ENCODE assay signal across 17 cellular contexts in genomic region chr4:95550566-95550965, GRCh38. TPM values are rescaled to one million over a fixed set of nuclear protein-coding genes. Genes with fewer than 3 reads are reported as not detected.
DNase-seq lines count a peak whose midpoint lies in the region; ATAC-seq, FAIRE-seq and TF ChIP-seq lines count a peak whose summit lies in the region.
"Had no signal": no experiment of that assay in that cellular context is flagged by ENCODE, and none has a peak within 500 bp of the region (broad histone marks: within the 10 kb centered on the region; RNA-seq: fewer than 3 reads in every experiment).

No MANE protein-coding gene starts in this region.

- H3K27me3 ChIP-seq in HUES64 (ENCODE audit: insufficient read depth, low read length) (peaks cover 61% of the 10 kb centered on the region), endocrine pancreas (ENCODE audit: control insufficient read depth, insufficient read depth, low read length) (no peaks in the 10 kb centered on the region), osteoblast (ENCODE audit: insufficient read depth, low read length) (no peaks in the 10 kb centered on the region), WERI-Rb-1 (ENCODE audit: insufficient read depth, low read depth, severe bottlenecking) (no peaks in the 10 kb centered on the region)

- peak overlapping the region; percentile 94 for H2AFZ ChIP-seq in osteoblast (ENCODE audit: low read length)

- peaks cover 49% of the 10 kb centered on the region for H3K79me2 ChIP-seq in osteoblast (ENCODE audit: insufficient read depth, low read length)

- H3K4me1 ChIP-seq in HUES64 (ENCODE audit: insufficient read depth, low read length) (peaks cover 28% of the 10 kb centered on the region), endocrine pancreas (ENCODE audit: control insufficient read depth, insufficient read depth, low read length) (no peaks in the 10 kb centered on the region), osteoblast (ENCODE audit: insufficient read depth, low read length) (peaks cover 14% of the 10 kb centered on the region)
- H3K4me1 ChIP-seq: foreskin keratinocyte had no signal

- TF ChIP-seq CTCF in osteoblast (IDR thresholded peaks at IDR 0.05; ENCODE audit: extremely low read depth, low read depth, low read length) (no peak), WERI-Rb-1 (IDR thresholded peaks at IDR 0.05; ENCODE audit: low read depth, low read length) (no peak)

- H4K20me1 ChIP-seq in osteoblast (ENCODE audit: insufficient read depth, low read length): no peaks in the 10 kb centered on the region

- H3K27ac ChIP-seq in HUES64 (ENCODE audit: low read depth, low read length) (no peak overlapping the region), osteoblast (ENCODE audit: low read depth, low read length) (no peak overlapping the region), WERI-Rb-1 (no peak overlapping the region)
- H3K27ac ChIP-seq: C4-2B, foreskin keratinocyte had no signal

- peak overlapping the region; percentile 89 for H3K4me2 ChIP-seq in osteoblast (ENCODE audit: insufficient read depth, low read length)

- no peak for ATAC-seq in GM21423 (IDR thresholded peaks at IDR 0.05; ENCODE audit: unreplicated experiment)
- ATAC-seq: Right ventricle myocardium inferior had no signal

- H3K9ac ChIP-seq in HUES64 (ENCODE audit: low read depth, low read length): no peak overlapping the region
- H3K9ac ChIP-seq in endocrine pancreas (ENCODE audit: control insufficient read depth, insufficient read depth, low read length): no peak overlapping the region

- H3K4me3 ChIP-seq in GM08714 (ENCODE audit: low read length) (peak overlapping the region; percentile 56; the same call in 1 of the 2 replicates), HUES64 (ENCODE audit: low read length) (peak overlapping the region; percentile 74), endocrine pancreas (ENCODE audit: control insufficient read depth, insufficient read depth, low read length) (peak overlapping the region; percentile 92), osteoblast (ENCODE audit: insufficient read depth, low read length) (peak overlapping the region; percentile 91), WERI-Rb-1 (ENCODE audit: low read depth, low read length) (no peak overlapping the region)

- FAIRE-seq in GM19239 (lab: Jason Lieb, UNC): no peak
- FAIRE-seq: GM12892, TTC549 had no signal

- H3K9me3 ChIP-seq in HUES64 (ENCODE audit: insufficient read depth, low read depth, low read length) (no peaks in the 10 kb centered on the region), endocrine pancreas (ENCODE audit: control insufficient read depth, low read length) (no peaks in the 10 kb centered on the region), osteoblast (ENCODE audit: low read depth, low read length) (no peaks in the 10 kb centered on the region), WERI-Rb-1 (ENCODE audit: severe bottlenecking) (no peaks in the 10 kb centered on the region)
- H3K9me3 ChIP-seq: sigmoid colon had no signal

- 97% methylated on average over 2 of the region's 2 CpGs for WGBS in HUES64

- DNase-seq in osteoblast (ENCODE audit: insufficient read length, low spot score, missing footprints): no peak
- DNase-seq in WERI-Rb-1: no peak
- no peak for DNase-seq in NCI-H748 treated with DMSO at 0.1 percent for 48 hours (lab: John Stamatoyannopoulos, UW)
- DNase-seq in GM19239 (ENCODE audit: insufficient read length, low spot score): no peak
- DNase-seq: foreskin keratinocyte; NCI-H1105 treated with DMSO at 0.1 percent for 48 hours; NCI-H82; sigmoid colon; stimulated activated naive CD4-positive, alpha-beta T cell treated with Interleukin-2 at 50 U/mL for 16 hours had no signal

- no peaks in the 10 kb centered on the region for H3K36me3 ChIP-seq in HUES64 (ENCODE audit: insufficient read depth, low read length)
- H3K36me3 ChIP-seq in endocrine pancreas (ENCODE audit: control insufficient read depth, insufficient read depth, low read length): no peaks in the 10 kb centered on the region
- H3K36me3 ChIP-seq in osteoblast (ENCODE audit: insufficient read depth, low read length): no peaks in the 10 kb centered on the region
- H3K36me3 ChIP-seq in WERI-Rb-1: no peaks in the 10 kb centered on the region
- H3K36me3 ChIP-seq: sigmoid colon had no signal

RNA-seq across cellular contexts. Expression of gene UNC5C, which starts 1.8 kb away (rescaled TPM):
- polyA plus RNA-seq in HUES64 (2013, experiment 1 of 2): 3.3 TPM
- 7.1 TPM for polyA plus RNA-seq in HUES64 (2013, experiment 2 of 2)
- total RNA-seq in osteoblast: 9.0 and 13.6 TPM in 2 replicates
- total RNA-seq: foreskin keratinocyte had no signal
- polyA plus RNA-seq: foreskin keratinocyte had no signal
